Comparison of ENCODE assay signal across 13 cellular contexts in genomic region chrX:10062352-10062751, GRCh38.
DNase-seq lines count a peak whose midpoint lies in the region; ATAC-seq and TF ChIP-seq lines count a peak whose summit lies in the region.
"Had no signal": no experiment of that assay in that cellular context is flagged by ENCODE, and none has a peak within 500 bp of the region (broad histone marks: within the 10 kb centered on the region; RNA-seq: fewer than 3 reads in every experiment).

No MANE protein-coding gene starts in this region.

- H3K4me1 ChIP-seq in BLaER1 treated with 17β-estradiol and CSF1 and Interleukin-3, amounts not matched to agents 10 nM and 100 nM, result peaks cover 0 to 36% (median 24%) of the 10 kb centered on the region in 10 experiments; a peak in 15 of 20 replicates
- H3K4me1 ChIP-seq in esophagus squamous epithelium, result peaks cover 0 to 27% (median 3%) of the 10 kb centered on the region in 3 donors
- H3K4me1 ChIP-seq: upper lobe of right lung had no signal

- TF ChIP-seq CTCF in esophagus squamous epithelium (IDR thresholded peaks at IDR 0.05), result no peak

- H3K9ac ChIP-seq in BLaER1 treated with 17β-estradiol and CSF1 and Interleukin-3, amounts not matched to agents 10 nM and 100 nM, result no peak overlapping the region

- no peak overlapping the region for H3K27ac ChIP-seq in BLaER1 treated with 17β-estradiol and CSF1 and Interleukin-3, amounts not matched to agents 10 nM and 100 nM
- H3K27ac ChIP-seq in esophagus squamous epithelium, result peak overlapping the region; percentile 21 to 67 (median 36)
- H3K27ac ChIP-seq: heart right ventricle, upper lobe of right lung had no signal

- DNase-seq in esophagus squamous epithelium (lab: John Stamatoyannopoulos, UW) (no peak), superior temporal gyrus (ENCODE audit: extremely low spot score) (no peak), kidney glomerular epithelial cell (lab: John Stamatoyannopoulos, UW) (no peak), NCI-H748 treated with DMSO at 0.1 percent for 48 hours (lab: John Stamatoyannopoulos, UW) (no peak)
- DNase-seq in activated CD8-positive, alpha-beta memory T cell treated with anti-CD3 and anti-CD28 coated beads, Interleukin-2, amount 50 U/mL, for 48 hours, result no peak
- DNase-seq: activated naive CD4-positive, alpha-beta T cell treated with Interleukin-2 at 50 U/mL for 16 hours; caudate nucleus; heart right ventricle; NCI-H226; upper lobe of right lung had no signal

- peaks cover 0 to 27% (median 2%) of the 10 kb centered on the region in 11 experiments; a peak in 11 of 22 replicates for H3K36me3 ChIP-seq in BLaER1 treated with 17β-estradiol and CSF1 and Interleukin-3, amounts not matched to agents 10 nM and 100 nM
- H3K36me3 ChIP-seq in esophagus squamous epithelium, result peaks cover 0 to 16% (median 0%) of the 10 kb centered on the region in 3 donors

- no peak for TF ChIP-seq POLR2A in esophagus squamous epithelium (IDR thresholded peaks at IDR 0.05)

- no peaks in the 10 kb centered on the region for H3K9me3 ChIP-seq in BLaER1 treated with 17β-estradiol and CSF1 and Interleukin-3, amounts not matched to agents 10 nM and 100 nM (replicated peaks in 1 of 11)
- H3K9me3 ChIP-seq in esophagus squamous epithelium, result no peaks in the 10 kb centered on the region
- H3K9me3 ChIP-seq: heart right ventricle, upper lobe of right lung had no signal

- WGBS in esophagus squamous epithelium, 2 donors, result 32 to 33% methylated on average over 3 to 4 of the region's 4 CpGs

- H3K27me3 ChIP-seq in BLaER1 treated with 17β-estradiol and CSF1 and Interleukin-3, amounts not matched to agents 10 nM and 100 nM, result no peaks in the 10 kb centered on the region
- no peaks in the 10 kb centered on the region for H3K27me3 ChIP-seq in esophagus squamous epithelium
- H3K27me3 ChIP-seq: heart right ventricle, upper lobe of right lung had no signal

- no peak overlapping the region for H3K4me3 ChIP-seq in BLaER1 treated with 17β-estradiol and CSF1 and Interleukin-3, amounts not matched to agents 10 nM and 100 nM
- no peak overlapping the region for H3K4me3 ChIP-seq in esophagus squamous epithelium
- H3K4me3 ChIP-seq: heart right ventricle, upper lobe of right lung had no signal

- peaks cover 0 to 35% (median 0%) of the 10 kb centered on the region in 11 experiments; a peak in 2 of 22 replicates for H4K20me1 ChIP-seq in BLaER1 treated with 17β-estradiol and CSF1 and Interleukin-3, amounts not matched to agents 10 nM and 100 nM

- H3K4me2 ChIP-seq in BLaER1 treated with 17β-estradiol and CSF1 and Interleukin-3, amounts not matched to agents 10 nM and 100 nM, result peak overlapping the region in 8 of 11 experiments; percentile 24 to 52 (median 48); a peak in 14 of 22 replicates

- ATAC-seq in GM19035 (IDR thresholded peaks at IDR 0.05; ENCODE audit: unreplicated experiment), result peak; percentile 83
- peak; percentile 94 for ATAC-seq in HG03378 (IDR thresholded peaks at IDR 0.05; ENCODE audit: unreplicated experiment)
- ATAC-seq: upper lobe of right lung had no signal

- intact Hi-C loops in esophagus squamous epithelium (cut with DNase I), result no loop called here

Comparison
In these comparisons a context has a peak if more than half of its experiments do, and no peak if none do; other contexts are left out.
1. H3K27ac ChIP-seq: peak in esophagus squamous epithelium (4 of 4); none in BLaER1 treated with 17β-estradiol and CSF1 and Interleukin-3, amounts not matched to agents 10 nM and 100 nM (0 of 11).